1 cellular context compared by ENCODE assay signal in the genomic region with DNA sequence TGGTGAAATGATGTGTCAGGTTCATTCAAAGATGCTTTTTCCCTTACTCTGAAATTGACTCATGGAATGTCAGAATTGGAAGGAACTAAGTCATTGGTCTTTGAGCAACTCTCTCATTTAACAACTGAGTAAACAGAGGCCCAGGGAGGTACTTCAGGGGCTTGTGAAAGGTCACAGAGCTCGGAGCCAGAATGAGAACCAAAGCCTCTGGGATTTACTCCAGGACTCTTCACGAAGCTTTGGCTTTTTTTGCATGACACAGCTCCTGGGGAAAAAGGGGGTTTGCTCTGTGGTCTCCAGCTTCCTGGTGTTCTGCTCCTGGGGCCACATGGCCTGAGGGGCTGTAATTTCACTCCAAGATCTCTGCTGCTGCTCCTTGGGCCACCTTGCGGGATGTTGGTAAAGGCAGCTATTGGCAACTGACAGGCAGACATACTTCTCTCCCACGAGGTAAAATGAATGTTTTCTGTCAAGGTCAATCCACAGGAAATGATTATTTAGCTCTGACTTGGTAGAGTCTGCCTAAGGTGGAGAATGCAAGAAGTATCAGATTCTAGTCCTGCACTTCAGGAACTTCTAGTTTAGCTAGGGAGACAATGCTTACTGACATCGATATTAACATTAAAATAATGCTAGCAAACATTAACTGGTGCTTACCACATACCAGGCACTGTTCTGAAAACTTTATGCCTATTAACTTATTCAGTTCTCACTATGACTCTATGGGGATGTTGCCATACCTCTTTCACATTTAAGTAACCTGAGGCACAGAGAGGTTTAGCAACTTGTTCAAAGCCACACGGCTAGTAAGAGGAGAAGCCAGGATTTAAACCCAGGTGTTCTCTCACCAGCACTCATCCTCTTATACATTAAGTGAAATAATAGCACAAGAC.
A peak's percentile ranks its signal among the peaks of the same experiment; 100 is the strongest.
TF ChIP-seq lines count a peak whose summit lies in the region.

No MANE protein-coding gene starts in this region.

TF ChIP-seq in HEK293, 187 proteins besides CTCF, POLR2A, EP300 and RAD21:
- TF ChIP-seq GLIS1 (tag by site-specific recombination; IDR thresholded peaks at IDR 0.05): 0 out of 2 replicates have a peak, but pooled peaks have one; percentile 6
- TF ChIP-seq PRDM1 (tag by site-specific recombination; IDR thresholded peaks at IDR 0.05): 0 out of 2 replicates have a peak, but pooled peaks have one; percentile 1
- no peak for TF ChIP-seq OSR2 (tag by site-specific recombination; IDR thresholded peaks at IDR 0.05)
- peak; percentile 17; the same call in 1 of the 2 replicates for TF ChIP-seq ZIC2 (tag by site-specific recombination; IDR thresholded peaks at IDR 0.05)
- no peak for TF ChIP-seq ZNF394 (tag by site-specific recombination; IDR thresholded peaks at IDR 0.05; ENCODE audit: borderline replicate concordance)
